Comparison of ENCODE assay signal across 18 cellular contexts in the genomic region with DNA sequence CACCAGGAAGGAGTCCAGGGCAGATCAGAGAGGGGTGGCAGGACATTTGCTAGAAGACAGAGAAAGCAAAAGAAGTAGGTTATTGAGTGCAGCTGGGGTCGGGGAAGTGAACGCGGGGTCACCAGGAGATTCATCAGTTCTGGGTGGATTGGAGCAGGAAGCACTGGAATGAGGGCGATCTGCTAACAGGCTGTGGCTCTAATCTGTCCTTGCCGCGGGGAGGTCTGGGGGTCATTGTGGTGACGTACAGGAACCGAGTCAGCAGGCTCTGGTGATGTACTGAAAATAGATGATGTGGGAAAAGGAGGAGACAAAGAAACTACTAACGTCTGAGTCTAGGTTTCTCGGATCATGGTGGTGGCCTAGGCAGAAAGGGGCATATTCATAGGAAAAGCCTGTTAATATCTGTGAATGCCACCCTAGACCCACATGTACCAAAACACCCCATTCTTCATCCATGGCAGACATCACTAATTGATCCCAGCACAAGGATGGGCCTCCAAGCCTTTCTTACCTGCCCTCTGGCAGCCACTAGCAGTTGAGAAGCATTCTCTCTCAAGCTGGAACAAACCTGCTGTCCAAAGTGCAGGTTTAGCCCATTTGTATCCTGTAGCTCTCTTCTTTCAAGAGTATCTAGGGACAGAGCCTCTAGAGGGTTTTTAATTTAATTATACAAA.
DNase-seq lines count a peak whose midpoint lies in the region; ATAC-seq, FAIRE-seq and TF ChIP-seq lines count a peak whose summit lies in the region.
"Had no signal": no experiment of that assay in that cellular context is flagged by ENCODE, and none has a peak within 500 bp of the region (broad histone marks: within the 10 kb centered on the region; RNA-seq: fewer than 3 reads in every experiment).

No MANE protein-coding gene starts in this region.

- H3K4me1 ChIP-seq in right cardiac atrium (ENCODE audit: control insufficient read depth, insufficient read depth, low read length): no peaks in the 10 kb centered on the region
- H3K4me1 ChIP-seq in heart right ventricle: peaks cover 0 to 2% (median 0%) of the 10 kb centered on the region in 9 donors
- H3K4me1 ChIP-seq in kidney (ENCODE audit: control insufficient read depth in 1 of 2, insufficient read depth in 1 of 2, low read depth in 1 of 2, low read length in 2 of 2): no peaks in the 10 kb centered on the region
- H3K4me1 ChIP-seq: HAP-1 had no signal

- DNase-seq in right cardiac atrium (peak in 2 of 3 donors; percentile 35 to 46), heart right ventricle (no peak), astrocyte of the cerebellum (ENCODE audit: low read depth) (peak; percentile 11), kidney (peak; percentile 46), SW 1271 (lab: John Stamatoyannopoulos, UW) (no peak), cerebellar cortex (ENCODE audit: low spot score) (no peak)
- DNase-seq: CD4-positive, CD25-positive, alpha-beta regulatory T cell; DMS79; NCI-H146; Right ventricle myocardium superior; SK-N-SH had no signal

- intact Hi-C loops in right cardiac atrium (cut with DNase I) (no loop called here), heart right ventricle (cut with DNase I) (no loop called here), kidney (cut with DNase I) (no loop called here)

- no peak overlapping the region for H3K27ac ChIP-seq in right cardiac atrium (ENCODE audit: low read length)
- H3K27ac ChIP-seq in heart right ventricle: no peak overlapping the region
- H3K27ac ChIP-seq in kidney (ENCODE audit: low read depth in 2 of 2, low read length in 2 of 2): no peak overlapping the region

- FAIRE-seq in kidney (lab: Jason Lieb, UNC): no peak
- FAIRE-seq: A204.1, G401.6, GM12891 had no signal

- H3K27me3 ChIP-seq in right cardiac atrium (ENCODE audit: control insufficient read depth, insufficient read depth): no peaks in the 10 kb centered on the region
- peaks cover 0 to 15% (median 6%) of the 10 kb centered on the region in 7 donors for H3K27me3 ChIP-seq in heart right ventricle

- H3K36me3 ChIP-seq in heart right ventricle (no peaks in the 10 kb centered on the region), kidney (ENCODE audit: control insufficient read depth in 1 of 2, insufficient read depth in 2 of 2, low read length in 2 of 2) (no peaks in the 10 kb centered on the region)
- H3K36me3 ChIP-seq: HAP-1 had no signal

- H3K4me3 ChIP-seq in right cardiac atrium (ENCODE audit: low read length): no peak overlapping the region
- H3K4me3 ChIP-seq in heart right ventricle: no peak overlapping the region
- H3K4me3 ChIP-seq in astrocyte of the cerebellum (ENCODE audit: low read depth, low read length): no peak overlapping the region
- H3K4me3 ChIP-seq in kidney (ENCODE audit: low read length in 2 of 2): no peak overlapping the region
- H3K4me3 ChIP-seq: HAP-1 had no signal

- TF ChIP-seq CTCF in heart right ventricle (IDR thresholded peaks at IDR 0.05) (no peak), astrocyte of the cerebellum (IDR thresholded peaks at IDR 0.05; ENCODE audit: low read depth, low read length, missing control alignments) (no peak), kidney (IDR thresholded peaks at IDR 0.05; ENCODE audit: borderline replicate concordance, extremely low read depth, insufficient read depth) (no peak)

- no peaks in the 10 kb centered on the region for H3K9me3 ChIP-seq in right cardiac atrium (ENCODE audit: control insufficient read depth, low read length)
- H3K9me3 ChIP-seq in heart right ventricle: no peaks in the 10 kb centered on the region
- no peaks in the 10 kb centered on the region for H3K9me3 ChIP-seq in kidney (ENCODE audit: control insufficient read depth in 1 of 2, low read length in 2 of 2)
- H3K9me3 ChIP-seq: HAP-1, SK-N-SH had no signal

- in situ Hi-C loops in astrocyte of the cerebellum (cut with HindIII; ENCODE audit: low sequenced_read_pairs): loop anchor here (25.0 kb wide), 1 partner anchor 198 kb away; the partner anchor contains the start of gene CDH23

- H3K9ac ChIP-seq in kidney (ENCODE audit: low read length in 2 of 2): no peak overlapping the region
- H3K9ac ChIP-seq: SK-N-SH had no signal

- ATAC-seq in right cardiac atrium (peak in 1 of 2 donors; percentile 85), heart right ventricle (no peak), HG02610 (IDR thresholded peaks at IDR 0.05; ENCODE audit: unreplicated experiment) (no peak), HG03139 (IDR thresholded peaks at IDR 0.05; ENCODE audit: unreplicated experiment) (no peak)
- ATAC-seq: Panc1 had no signal

- WGBS in right cardiac atrium: 58% methylated on average over 10 of the region's 10 CpGs
- 68 to 81% methylated on average over 10 of the region's 10 CpGs for WGBS in heart right ventricle, 2 donors

Comparison
In these comparisons a context has a peak if more than half of its experiments do, and no peak if none do; other contexts are left out.
1. DNase-seq: peak in right cardiac atrium (2 of 3), astrocyte of the cerebellum (single experiment) and kidney (single experiment); none in heart right ventricle (0 of 2), SW 1271 (0 of 2) and cerebellar cortex (single experiment).